1 cellular context compared by ENCODE assay signal in the genomic region with DNA sequence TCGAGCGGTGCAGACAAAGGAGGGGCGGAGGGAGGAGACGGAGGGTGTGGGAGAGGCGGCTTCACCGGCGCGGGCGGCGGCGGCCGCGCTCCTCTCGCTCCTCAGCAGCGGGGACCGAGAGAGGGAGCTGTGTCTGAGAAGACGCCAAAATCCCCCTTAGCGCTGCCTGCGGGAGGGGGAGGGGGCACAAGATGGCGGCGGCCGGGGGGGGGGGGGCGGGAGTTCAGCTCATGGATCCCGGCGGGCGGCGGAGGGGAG.
TF ChIP-seq lines count a peak whose summit lies in the region.

No MANE protein-coding gene starts in this region.

TF ChIP-seq in HepG2, 621 proteins besides CTCF, POLR2A, EP300 and RAD21 (continues in another document):
- TF ChIP-seq, protein P1, sequence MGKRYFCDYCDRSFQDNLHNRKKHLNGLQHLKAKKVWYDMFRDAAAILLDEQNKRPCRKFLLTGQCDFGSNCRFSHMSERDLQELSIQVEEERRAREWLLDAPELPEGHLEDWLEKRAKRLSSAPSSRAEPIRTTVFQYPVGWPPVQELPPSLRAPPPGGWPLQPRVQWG (CRISPR knock-in tag; IDR thresholded peaks at IDR 0.05; ENCODE audit: borderline replicate concordance, low read depth): no peak
- no peak for TF ChIP-seq ZNF766 (CRISPR knock-in tag; IDR thresholded peaks at IDR 0.05; ENCODE audit: borderline replicate concordance)
- TF ChIP-seq POLR2G (IDR thresholded peaks at IDR 0.05; ENCODE audit: low read depth, low read length): peak; percentile 77; the same call in 1 of the 2 replicates
- TF ChIP-seq ZSCAN25 (CRISPR knock-in tag; IDR thresholded peaks at IDR 0.05): no peak
- TF ChIP-seq TOPORS (CRISPR knock-in tag; IDR thresholded peaks at IDR 0.05): no peak
- no peak for TF ChIP-seq MZF1 (CRISPR knock-in tag; IDR thresholded peaks at IDR 0.05; ENCODE audit: borderline replicate concordance)
- no peak for TF ChIP-seq CC2D1A (CRISPR knock-in tag; IDR thresholded peaks at IDR 0.05)
- 0 out of 2 replicates have a peak, but pooled peaks have one; percentile 14 for TF ChIP-seq TBX2 (CRISPR knock-in tag; IDR thresholded peaks at IDR 0.05; ENCODE audit: borderline replicate concordance)
- TF ChIP-seq FOSL1 (CRISPR knock-in tag; IDR thresholded peaks at IDR 0.05; ENCODE audit: borderline replicate concordance): no peak
- TF ChIP-seq RCOR2 (CRISPR knock-in tag; IDR thresholded peaks at IDR 0.05): no peak
- peak; percentile 47; the same call in 1 of the 2 replicates for TF ChIP-seq ZFY (CRISPR knock-in tag; IDR thresholded peaks at IDR 0.05)
- TF ChIP-seq CHD2 (IDR thresholded peaks at IDR 0.05; ENCODE audit: low read depth, low read length): no peak; the same call in 1 of the 2 replicates
- no peak for TF ChIP-seq KDM6A (CRISPR knock-in tag; IDR thresholded peaks at IDR 0.05; ENCODE audit: low read depth)
- no peak for TF ChIP-seq ZNF558 (CRISPR knock-in tag; IDR thresholded peaks at IDR 0.05; ENCODE audit: borderline replicate concordance)
- TF ChIP-seq NBN (conservative IDR thresholded peaks at IDR 0.05): no peak
- TF ChIP-seq ZNF75D (CRISPR knock-in tag; IDR thresholded peaks at IDR 0.05; ENCODE audit: borderline replicate concordance): no peak
- TF ChIP-seq, protein P2, sequence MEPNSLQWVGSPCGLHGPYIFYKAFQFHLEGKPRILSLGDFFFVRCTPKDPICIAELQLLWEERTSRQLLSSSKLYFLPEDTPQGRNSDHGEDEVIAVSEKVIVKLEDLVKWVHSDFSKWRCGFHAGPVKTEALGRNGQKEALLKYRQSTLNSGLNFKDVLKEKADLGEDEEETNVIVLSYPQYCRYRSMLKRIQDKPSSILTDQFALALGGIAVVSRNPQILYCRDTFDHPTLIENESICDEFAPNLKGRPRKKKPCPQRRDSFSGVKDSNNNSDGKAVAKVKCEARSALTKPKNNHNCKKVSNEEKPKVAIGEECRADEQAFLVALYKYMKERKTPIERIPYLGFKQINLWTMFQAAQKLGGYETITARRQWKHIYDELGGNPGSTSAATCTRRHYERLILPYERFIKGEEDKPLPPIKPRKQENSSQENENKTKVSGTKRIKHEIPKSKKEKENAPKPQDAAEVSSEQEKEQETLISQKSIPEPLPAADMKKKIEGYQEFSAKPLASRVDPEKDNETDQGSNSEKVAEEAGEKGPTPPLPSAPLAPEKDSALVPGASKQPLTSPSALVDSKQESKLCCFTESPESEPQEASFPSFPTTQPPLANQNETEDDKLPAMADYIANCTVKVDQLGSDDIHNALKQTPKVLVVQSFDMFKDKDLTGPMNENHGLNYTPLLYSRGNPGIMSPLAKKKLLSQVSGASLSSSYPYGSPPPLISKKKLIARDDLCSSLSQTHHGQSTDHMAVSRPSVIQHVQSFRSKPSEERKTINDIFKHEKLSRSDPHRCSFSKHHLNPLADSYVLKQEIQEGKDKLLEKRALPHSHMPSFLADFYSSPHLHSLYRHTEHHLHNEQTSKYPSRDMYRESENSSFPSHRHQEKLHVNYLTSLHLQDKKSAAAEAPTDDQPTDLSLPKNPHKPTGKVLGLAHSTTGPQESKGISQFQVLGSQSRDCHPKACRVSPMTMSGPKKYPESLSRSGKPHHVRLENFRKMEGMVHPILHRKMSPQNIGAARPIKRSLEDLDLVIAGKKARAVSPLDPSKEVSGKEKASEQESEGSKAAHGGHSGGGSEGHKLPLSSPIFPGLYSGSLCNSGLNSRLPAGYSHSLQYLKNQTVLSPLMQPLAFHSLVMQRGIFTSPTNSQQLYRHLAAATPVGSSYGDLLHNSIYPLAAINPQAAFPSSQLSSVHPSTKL (CRISPR knock-in tag; IDR thresholded peaks at IDR 0.05): no peak
- no peak for TF ChIP-seq STAG1 (CRISPR knock-in tag; IDR thresholded peaks at IDR 0.05)
- TF ChIP-seq AGO2 (optimal IDR thresholded peaks at IDR 0.05; ENCODE audit: low read depth, low read length): peak; percentile 84
- no peak for TF ChIP-seq FOXC1 (CRISPR knock-in tag; IDR thresholded peaks at IDR 0.05; ENCODE audit: borderline replicate concordance)
- TF ChIP-seq, protein P3, sequence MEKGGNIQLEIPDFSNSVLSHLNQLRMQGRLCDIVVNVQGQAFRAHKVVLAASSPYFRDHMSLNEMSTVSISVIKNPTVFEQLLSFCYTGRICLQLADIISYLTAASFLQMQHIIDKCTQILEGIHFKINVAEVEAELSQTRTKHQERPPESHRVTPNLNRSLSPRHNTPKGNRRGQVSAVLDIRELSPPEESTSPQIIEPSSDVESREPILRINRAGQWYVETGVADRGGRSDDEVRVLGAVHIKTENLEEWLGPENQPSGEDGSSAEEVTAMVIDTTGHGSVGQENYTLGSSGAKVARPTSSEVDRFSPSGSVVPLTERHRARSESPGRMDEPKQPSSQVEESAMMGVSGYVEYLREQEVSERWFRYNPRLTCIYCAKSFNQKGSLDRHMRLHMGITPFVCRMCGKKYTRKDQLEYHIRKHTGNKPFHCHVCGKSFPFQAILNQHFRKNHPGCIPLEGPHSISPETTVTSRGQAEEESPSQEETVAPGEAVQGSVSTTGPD (CRISPR knock-in tag; IDR thresholded peaks at IDR 0.05): no peak
- TF ChIP-seq ZNF674 (CRISPR knock-in tag; IDR thresholded peaks at IDR 0.05; ENCODE audit: low read depth): no peak
- TF ChIP-seq SP2 (CRISPR knock-in tag; IDR thresholded peaks at IDR 0.05): 0 out of 2 replicates have a peak, but pooled peaks have one; percentile 8
- no peak for TF ChIP-seq ZNF607 (CRISPR knock-in tag; IDR thresholded peaks at IDR 0.05; ENCODE audit: borderline replicate concordance)
- no peak for TF ChIP-seq PAWR (CRISPR knock-in tag; IDR thresholded peaks at IDR 0.05; ENCODE audit: borderline replicate concordance)
- TF ChIP-seq HNRNPL (IDR thresholded peaks at IDR 0.05; ENCODE audit: low read depth, low read length): no peak
- no peak for TF ChIP-seq ZNF83 (CRISPR knock-in tag; IDR thresholded peaks at IDR 0.05; ENCODE audit: borderline replicate concordance)
- TF ChIP-seq ZNF781 (CRISPR knock-in tag; IDR thresholded peaks at IDR 0.05; ENCODE audit: borderline replicate concordance, not compliant biosample characterization): no peak
- TF ChIP-seq ZNF263 (CRISPR knock-in tag; IDR thresholded peaks at IDR 0.05): no peak
- TF ChIP-seq, protein P4, sequence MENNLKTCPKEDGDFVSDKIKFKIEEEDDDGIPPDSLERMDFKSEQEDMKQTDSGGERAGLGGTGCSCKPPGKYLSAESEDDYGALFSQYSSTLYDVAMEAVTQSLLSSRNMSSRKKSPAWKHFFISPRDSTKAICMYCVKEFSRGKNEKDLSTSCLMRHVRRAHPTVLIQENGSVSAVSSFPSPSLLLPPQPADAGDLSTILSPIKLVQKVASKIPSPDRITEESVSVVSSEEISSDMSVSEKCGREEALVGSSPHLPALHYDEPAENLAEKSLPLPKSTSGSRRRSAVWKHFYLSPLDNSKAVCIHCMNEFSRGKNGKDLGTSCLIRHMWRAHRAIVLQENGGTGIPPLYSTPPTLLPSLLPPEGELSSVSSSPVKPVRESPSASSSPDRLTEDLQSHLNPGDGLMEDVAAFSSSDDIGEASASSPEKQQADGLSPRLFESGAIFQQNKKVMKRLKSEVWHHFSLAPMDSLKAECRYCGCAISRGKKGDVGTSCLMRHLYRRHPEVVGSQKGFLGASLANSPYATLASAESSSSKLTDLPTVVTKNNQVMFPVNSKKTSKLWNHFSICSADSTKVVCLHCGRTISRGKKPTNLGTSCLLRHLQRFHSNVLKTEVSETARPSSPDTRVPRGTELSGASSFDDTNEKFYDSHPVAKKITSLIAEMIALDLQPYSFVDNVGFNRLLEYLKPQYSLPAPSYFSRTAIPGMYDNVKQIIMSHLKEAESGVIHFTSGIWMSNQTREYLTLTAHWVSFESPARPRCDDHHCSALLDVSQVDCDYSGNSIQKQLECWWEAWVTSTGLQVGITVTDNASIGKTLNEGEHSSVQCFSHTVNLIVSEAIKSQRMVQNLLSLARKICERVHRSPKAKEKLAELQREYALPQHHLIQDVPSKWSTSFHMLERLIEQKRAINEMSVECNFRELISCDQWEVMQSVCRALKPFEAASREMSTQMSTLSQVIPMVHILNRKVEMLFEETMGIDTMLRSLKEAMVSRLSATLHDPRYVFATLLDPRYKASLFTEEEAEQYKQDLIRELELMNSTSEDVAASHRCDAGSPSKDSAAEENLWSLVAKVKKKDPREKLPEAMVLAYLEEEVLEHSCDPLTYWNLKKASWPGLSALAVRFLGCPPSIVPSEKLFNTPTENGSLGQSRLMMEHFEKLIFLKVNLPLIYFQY (CRISPR knock-in tag; IDR thresholded peaks at IDR 0.05; ENCODE audit: borderline replicate concordance): no peak
- TF ChIP-seq, protein P5, sequence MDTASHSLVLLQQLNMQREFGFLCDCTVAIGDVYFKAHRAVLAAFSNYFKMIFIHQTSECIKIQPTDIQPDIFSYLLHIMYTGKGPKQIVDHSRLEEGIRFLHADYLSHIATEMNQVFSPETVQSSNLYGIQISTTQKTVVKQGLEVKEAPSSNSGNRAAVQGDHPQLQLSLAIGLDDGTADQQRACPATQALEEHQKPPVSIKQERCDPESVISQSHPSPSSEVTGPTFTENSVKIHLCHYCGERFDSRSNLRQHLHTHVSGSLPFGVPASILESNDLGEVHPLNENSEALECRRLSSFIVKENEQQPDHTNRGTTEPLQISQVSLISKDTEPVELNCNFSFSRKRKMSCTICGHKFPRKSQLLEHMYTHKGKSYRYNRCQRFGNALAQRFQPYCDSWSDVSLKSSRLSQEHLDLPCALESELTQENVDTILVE (CRISPR knock-in tag; IDR thresholded peaks at IDR 0.05): no peak
- TF ChIP-seq, protein P6, sequence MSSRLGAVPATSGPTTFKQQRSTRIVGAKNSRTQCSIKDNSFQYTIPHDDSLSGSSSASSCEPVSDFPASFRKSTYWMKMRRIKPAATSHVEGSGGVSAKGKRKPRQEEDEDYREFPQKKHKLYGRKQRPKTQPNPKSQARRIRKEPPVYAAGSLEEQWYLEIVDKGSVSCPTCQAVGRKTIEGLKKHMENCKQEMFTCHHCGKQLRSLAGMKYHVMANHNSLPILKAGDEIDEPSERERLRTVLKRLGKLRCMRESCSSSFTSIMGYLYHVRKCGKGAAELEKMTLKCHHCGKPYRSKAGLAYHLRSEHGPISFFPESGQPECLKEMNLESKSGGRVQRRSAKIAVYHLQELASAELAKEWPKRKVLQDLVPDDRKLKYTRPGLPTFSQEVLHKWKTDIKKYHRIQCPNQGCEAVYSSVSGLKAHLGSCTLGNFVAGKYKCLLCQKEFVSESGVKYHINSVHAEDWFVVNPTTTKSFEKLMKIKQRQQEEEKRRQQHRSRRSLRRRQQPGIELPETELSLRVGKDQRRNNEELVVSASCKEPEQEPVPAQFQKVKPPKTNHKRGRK (CRISPR knock-in tag; IDR thresholded peaks at IDR 0.05): no peak
- TF ChIP-seq, protein P7, sequence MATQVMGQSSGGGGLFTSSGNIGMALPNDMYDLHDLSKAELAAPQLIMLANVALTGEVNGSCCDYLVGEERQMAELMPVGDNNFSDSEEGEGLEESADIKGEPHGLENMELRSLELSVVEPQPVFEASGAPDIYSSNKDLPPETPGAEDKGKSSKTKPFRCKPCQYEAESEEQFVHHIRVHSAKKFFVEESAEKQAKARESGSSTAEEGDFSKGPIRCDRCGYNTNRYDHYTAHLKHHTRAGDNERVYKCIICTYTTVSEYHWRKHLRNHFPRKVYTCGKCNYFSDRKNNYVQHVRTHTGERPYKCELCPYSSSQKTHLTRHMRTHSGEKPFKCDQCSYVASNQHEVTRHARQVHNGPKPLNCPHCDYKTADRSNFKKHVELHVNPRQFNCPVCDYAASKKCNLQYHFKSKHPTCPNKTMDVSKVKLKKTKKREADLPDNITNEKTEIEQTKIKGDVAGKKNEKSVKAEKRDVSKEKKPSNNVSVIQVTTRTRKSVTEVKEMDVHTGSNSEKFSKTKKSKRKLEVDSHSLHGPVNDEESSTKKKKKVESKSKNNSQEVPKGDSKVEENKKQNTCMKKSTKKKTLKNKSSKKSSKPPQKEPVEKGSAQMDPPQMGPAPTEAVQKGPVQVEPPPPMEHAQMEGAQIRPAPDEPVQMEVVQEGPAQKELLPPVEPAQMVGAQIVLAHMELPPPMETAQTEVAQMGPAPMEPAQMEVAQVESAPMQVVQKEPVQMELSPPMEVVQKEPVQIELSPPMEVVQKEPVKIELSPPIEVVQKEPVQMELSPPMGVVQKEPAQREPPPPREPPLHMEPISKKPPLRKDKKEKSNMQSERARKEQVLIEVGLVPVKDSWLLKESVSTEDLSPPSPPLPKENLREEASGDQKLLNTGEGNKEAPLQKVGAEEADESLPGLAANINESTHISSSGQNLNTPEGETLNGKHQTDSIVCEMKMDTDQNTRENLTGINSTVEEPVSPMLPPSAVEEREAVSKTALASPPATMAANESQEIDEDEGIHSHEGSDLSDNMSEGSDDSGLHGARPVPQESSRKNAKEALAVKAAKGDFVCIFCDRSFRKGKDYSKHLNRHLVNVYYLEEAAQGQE (IDR thresholded peaks at IDR 0.05; ENCODE audit: borderline replicate concordance in 1 of 2, low read depth in 1 of 2, low read length in 2 of 2): no peak
- TF ChIP-seq ZNF543 (CRISPR knock-in tag; IDR thresholded peaks at IDR 0.05): no peak
- TF ChIP-seq FOXA1 (IDR thresholded peaks at IDR 0.05): no peak
- TF ChIP-seq FOXA1 (CRISPR knock-in tag; IDR thresholded peaks at IDR 0.05): no peak
- no peak for TF ChIP-seq HCFC1 (IDR thresholded peaks at IDR 0.05; ENCODE audit: low read depth, low read length)
- TF ChIP-seq, protein P8, sequence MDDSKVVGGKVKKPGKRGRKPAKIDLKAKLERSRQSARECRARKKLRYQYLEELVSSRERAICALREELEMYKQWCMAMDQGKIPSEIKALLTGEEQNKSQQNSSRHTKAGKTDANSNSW (CRISPR knock-in tag; IDR thresholded peaks at IDR 0.05; ENCODE audit: borderline replicate concordance): no peak
- no peak for TF ChIP-seq MAZ (IDR thresholded peaks at IDR 0.05; ENCODE audit: borderline replicate concordance, low read depth, low read length)
- TF ChIP-seq MAZ (CRISPR knock-in tag; IDR thresholded peaks at IDR 0.05; ENCODE audit: low read depth): peak; percentile 29; the same call in 1 of the 2 replicates
- TF ChIP-seq ZNF468 (CRISPR knock-in tag; IDR thresholded peaks at IDR 0.05): no peak
- no peak for TF ChIP-seq CREB1 (IDR thresholded peaks at IDR 0.05)
- no peak for TF ChIP-seq CREB1 (CRISPR knock-in tag; IDR thresholded peaks at IDR 0.05)
